ENCODE assay signal across 31 cellular contexts in the genomic region with DNA sequence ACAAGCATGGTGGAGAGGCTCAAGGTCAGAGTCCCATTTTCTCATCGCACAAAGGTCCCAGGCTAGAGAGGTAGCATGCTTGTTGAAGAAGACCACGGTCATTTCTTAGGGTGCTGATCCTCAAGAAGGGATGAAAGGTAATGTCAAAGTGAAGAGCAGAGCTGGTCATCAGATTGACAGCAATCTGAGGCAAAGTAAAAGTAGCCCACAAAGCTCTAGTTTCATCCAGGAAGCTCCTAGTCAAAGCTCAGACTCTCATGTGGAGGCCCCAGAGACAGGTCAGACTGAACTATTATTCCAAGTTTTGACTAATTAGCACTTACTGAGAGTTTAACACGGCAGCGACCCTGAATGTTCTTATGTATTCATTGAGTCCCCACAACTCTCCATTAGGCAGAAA.
"Had no signal": no experiment of that assay in that cellular context is flagged by ENCODE, and none has a peak within 500 bp of the region (broad histone marks: within the 10 kb centered on the region; RNA-seq: fewer than 3 reads in every experiment).

No MANE protein-coding gene starts in this region.

- H3K9me3 ChIP-seq: Peyer's patch, SJCRH30 had no signal

- ATAC-seq: PC-3, SK-N-SH treated with all-trans-retinoic acid at 6 μM for 48 hours, T-cell, T-helper 17 cell had no signal

- H3K36me3 ChIP-seq: Peyer's patch, SJCRH30 had no signal

- H3K4me3 ChIP-seq: Peyer's patch, SJCRH30, SK-N-MC had no signal

- H3K36me3 Mint-ChIP-seq: T-cell had no signal

- H3K4me1 Mint-ChIP-seq: T-cell, T-helper 17 cell had no signal

- H3K27me3 ChIP-seq: Peyer's patch, SJCRH30 had no signal

- H3K9me3 Mint-ChIP-seq: T-cell had no signal

- DNase-seq: Karpas-422, MM.1S, MV-4-11, NCI-H1092 treated with DMSO at 0.1 percent for 48 hours, NCI-H1105 treated with DMSO at 0.1 percent for 48 hours, NCI-H1417, NCI-H1436 treated with DMSO at 0.1 percent for 48 hours, NCI-H1694 treated with DMSO at 0.1 percent for 48 hours, NCI-H187 treated with DMSO at 0.1 percent for 48 hours, NCI-H2029, NCI-H2081, NCI-H2171 treated with DMSO at 0.1 percent for 48 hours, NCI-H2227 treated with DMSO at 0.1 percent for 48 hours, NCI-H345, NCI-H446, NCI-H510A treated with DMSO at 0.1 percent for 48 hours, NCI-H524 treated with DMSO at 0.1 percent for 48 hours, NCI-H526 treated with DMSO at 0.1 percent for 48 hours, NCI-H748 treated with DMSO at 0.1 percent for 48 hours, NCI-H82, OCI-M1, PC-3, Peyer's patch, RPMI8226, SHP77, SIG-M5, SJCRH30, T-cell, T-helper 17 cell had no signal

- H3K4me1 ChIP-seq: Peyer's patch, SJCRH30 had no signal

- H3K27ac Mint-ChIP-seq: T-cell, T-helper 17 cell had no signal

- H3K27ac ChIP-seq: Peyer's patch, SJCRH30, SK-N-MC had no signal

- H3K4me3 Mint-ChIP-seq: T-cell, T-helper 17 cell had no signal
